Comparison of ENCODE assay signal across 1 cellular context in genomic region chr4:174764105-174764729, GRCh38.
TF ChIP-seq lines count a peak whose summit lies in the region.

No MANE protein-coding gene starts in this region.

TF ChIP-seq in K562, 482 proteins besides CTCF, POLR2A, EP300 and RAD21 (continued from another document):
- TF ChIP-seq MAX (CRISPR knock-in tag; IDR thresholded peaks at IDR 0.05): no peak
- TF ChIP-seq ESRRA (IDR thresholded peaks at IDR 0.05; ENCODE audit: borderline replicate concordance, low read depth): no peak
- no peak for TF ChIP-seq ZBTB26 (CRISPR knock-in tag; IDR thresholded peaks at IDR 0.05)
- no peak for TF ChIP-seq DEAF1 (CRISPR knock-in tag; IDR thresholded peaks at IDR 0.05)
- TF ChIP-seq CBX2 (IDR thresholded peaks at IDR 0.05; ENCODE audit: insufficient read depth, low read length, poor library complexity, severe bottlenecking): no peak
